Comparison of ENCODE assay signal across 21 cellular contexts in genomic region chr2:6813573-6813972, GRCh38.
"Had no signal": no experiment of that assay in that cellular context is flagged by ENCODE, and none has a peak within 500 bp of the region (broad histone marks: within the 10 kb centered on the region; RNA-seq: fewer than 3 reads in every experiment).

No MANE protein-coding gene starts in this region.

- DNase-seq: KBM-7, MG63, NCI-H1092, NCI-H1105 treated with DMSO at 0.1 percent for 48 hours, NCI-H1417 treated with DMSO at 0.1 percent for 48 hours, NCI-H1694 treated with DMSO at 0.1 percent for 48 hours, NCI-H1930, NCI-H2081, NCI-H2107, NCI-H2171, NCI-H226, NCI-H446, NCI-H510A, NCI-H524 treated with DMSO at 0.1 percent for 48 hours, NCI-H774, PC-3, SHP77, SK-N-SH, T-helper 1 cell had no signal

- ATAC-seq: Panc1, PC-3 had no signal

- H3K9me2 ChIP-seq: SK-N-SH had no signal

- H3K27me3 ChIP-seq: MG63 had no signal

- H3K27ac ChIP-seq: RWPE1 had no signal

- H3K4me3 ChIP-seq: MG63 had no signal

- H3K4me2 ChIP-seq: SK-N-SH had no signal

- H3K36me3 ChIP-seq: MG63 had no signal

- H3K9me3 ChIP-seq: MG63, SK-N-SH had no signal

- H3K9ac ChIP-seq: SK-N-SH had no signal
